In the genomic region with DNA sequence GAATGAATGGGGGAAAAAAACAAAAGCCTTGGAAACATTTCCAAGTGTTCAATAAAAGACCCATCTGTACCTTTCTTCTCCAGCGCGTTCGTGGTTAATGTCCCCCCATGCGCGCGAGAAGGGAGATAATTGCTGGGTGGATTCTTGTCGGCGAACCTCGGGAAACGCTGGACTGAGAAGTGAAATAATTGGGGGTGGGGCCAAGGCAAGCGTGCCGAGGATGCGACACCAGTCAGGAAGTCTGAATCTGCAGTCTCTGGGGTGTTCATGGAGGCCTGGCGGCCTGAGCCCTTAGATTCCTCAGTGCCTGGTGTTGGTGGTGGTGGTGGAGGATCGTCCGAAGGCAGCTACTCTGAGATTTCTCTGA, we compare ENCODE assay signal across 9 cellular contexts. TPM values are rescaled to one million over a fixed set of nuclear protein-coding genes. Genes with fewer than 3 reads are reported as not detected.
DNase-seq lines count a peak whose midpoint lies in the region; ATAC-seq and TF ChIP-seq lines count a peak whose summit lies in the region.
"Had no signal": no experiment of that assay in that cellular context is flagged by ENCODE, and none has a peak within 500 bp of the region (broad histone marks: within the 10 kb centered on the region; RNA-seq: fewer than 3 reads in every experiment).

No MANE protein-coding gene starts in this region.

- CTCF ChIA-PET in activated CD8-positive, alpha-beta T cell treated with anti-CD3 and anti-CD28 coated beads for 36 hours (lab: Charles Lee), result interaction anchor here (0.9 to 1.8 kb wide), 7 partner anchors 10 to 201 kb away, joined by 3 to 7 read pairs (median 5); no protein-coding TSS in a partner anchor

- H3F3A ChIP-seq in neural cell (ENCODE audit: insufficient read depth, low read length, poor library complexity, severe bottlenecking), result no peaks in the 10 kb centered on the region

- H3K27ac Mint-ChIP-seq in activated CD8-positive, alpha-beta T cell treated with anti-CD3 and anti-CD28 coated beads for 36 hours, result no peak overlapping the region

- H3K79me2 ChIP-seq in neural cell (replicated peaks; ENCODE audit: insufficient read depth, low read length), result peaks cover 4% of the 10 kb centered on the region

- H3K36me3 Mint-ChIP-seq in activated CD8-positive, alpha-beta T cell treated with anti-CD3 and anti-CD28 coated beads for 36 hours (ENCODE audit: low read depth), result no peaks in the 10 kb centered on the region

- H3K4me3 Mint-ChIP-seq in activated CD8-positive, alpha-beta T cell treated with anti-CD3 and anti-CD28 coated beads for 36 hours, result peak overlapping the region; percentile 15

- no peak overlapping the region for H3K27ac ChIP-seq in neural cell (ENCODE audit: low read length)

- H3K27me3 Mint-ChIP-seq in activated CD8-positive, alpha-beta T cell treated with anti-CD3 and anti-CD28 coated beads for 36 hours, result peaks cover 65% of the 10 kb centered on the region

- no peak overlapping the region for H3K4me2 ChIP-seq in neural cell (ENCODE audit: low read length)

- no peak for TF ChIP-seq RAD21 in neural cell (conservative IDR thresholded peaks at IDR 0.05)

- DNase-seq in activated CD8-positive, alpha-beta T cell treated with anti-CD3 and anti-CD28 coated beads for 36 hours, result no peak
- DNase-seq in head of caudate nucleus, result no peak
- no peak for DNase-seq in stimulated activated CD8-positive, alpha-beta memory T cell treated with anti-CD3 and anti-CD28 coated beads, Interleukin-4, amount 100 ng/mL, for 48 hours

- H4K20me1 ChIP-seq in neural cell (ENCODE audit: insufficient read depth), result no peaks in the 10 kb centered on the region

- H3K9me3 ChIP-seq in neural cell (ENCODE audit: low read length), result no peaks in the 10 kb centered on the region

- no peak for TF ChIP-seq CTCF in activated CD8-positive, alpha-beta T cell treated with anti-CD3 and anti-CD28 coated beads for 36 hours (IDR thresholded peaks at IDR 0.05)
- no peak for TF ChIP-seq CTCF in neural cell (IDR thresholded peaks at IDR 0.05; ENCODE audit: poor library complexity, severe bottlenecking)

- POLR2A ChIA-PET in activated CD8-positive, alpha-beta T cell treated with anti-CD3 and anti-CD28 coated beads for 36 hours (lab: Charles Lee), result no interaction called here

- intact Hi-C loops in activated CD8-positive, alpha-beta T cell treated with anti-CD3 and anti-CD28 coated beads for 36 hours (cut with micrococcal nuclease), result no loop called here
- intact Hi-C loops in head of caudate nucleus (cut with DNase I), result no loop called here

- no peak overlapping the region for H3K9ac ChIP-seq in neural cell (ENCODE audit: low read length)

- no peaks in the 10 kb centered on the region for H3K9me3 Mint-ChIP-seq in activated CD8-positive, alpha-beta T cell treated with anti-CD3 and anti-CD28 coated beads for 36 hours

- H3K4me1 Mint-ChIP-seq in activated CD8-positive, alpha-beta T cell treated with anti-CD3 and anti-CD28 coated beads for 36 hours (ENCODE audit: low read depth), result peaks cover 14% of the 10 kb centered on the region

- H3K4me3 ChIP-seq in neural cell (ENCODE audit: low read length), result peak overlapping the region; percentile 39

- peak; percentile 45 for ATAC-seq in GM18511 (IDR thresholded peaks at IDR 0.05; ENCODE audit: unreplicated experiment)
- peak; percentile 25 for ATAC-seq in HG03039 (IDR thresholded peaks at IDR 0.05; ENCODE audit: unreplicated experiment)
- no peak for ATAC-seq in activated CD8-positive, alpha-beta T cell treated with anti-CD3 and anti-CD28 coated beads for 36 hours
- no peak for ATAC-seq in GM21723 (IDR thresholded peaks at IDR 0.05; ENCODE audit: unreplicated experiment)
- ATAC-seq in HG02884 (IDR thresholded peaks at IDR 0.05; ENCODE audit: unreplicated experiment), result no peak

- peaks cover 41% of the 10 kb centered on the region for H3K27me3 ChIP-seq in neural cell (ENCODE audit: insufficient read depth, low read depth, low read length)

- no peaks in the 10 kb centered on the region for H3K9me2 ChIP-seq in neural cell (ENCODE audit: insufficient read depth, low read length)

- no peaks in the 10 kb centered on the region for H3K36me3 ChIP-seq in neural cell (ENCODE audit: insufficient read depth, low read length)

- no peak overlapping the region for H2AFZ ChIP-seq in neural cell (ENCODE audit: low read depth, low read length)

- TF ChIP-seq EP300 in neural cell (conservative IDR thresholded peaks at IDR 0.05; ENCODE audit: poor library complexity, severe bottlenecking), result no peak

TF ChIP-seq in neural cell, 6 proteins besides CTCF, POLR2A, EP300 and RAD21:
- TF ChIP-seq MXI1 (conservative IDR thresholded peaks at IDR 0.05; ENCODE audit: poor library complexity, severe bottlenecking) (no peak), POLR2AphosphoS5 (IDR thresholded peaks at IDR 0.05) (no peak), TAF1 (IDR thresholded peaks at IDR 0.05; ENCODE audit: low read depth) (no peak), SMC3 (conservative IDR thresholded peaks at IDR 0.05; ENCODE audit: poor library complexity) (no peak), EZH2 (IDR thresholded peaks at IDR 0.05; ENCODE audit: borderline replicate concordance, insufficient read depth, low read length, poor library complexity, severe bottlenecking) (no peak)
- TF ChIP-seq, protein P1, sequence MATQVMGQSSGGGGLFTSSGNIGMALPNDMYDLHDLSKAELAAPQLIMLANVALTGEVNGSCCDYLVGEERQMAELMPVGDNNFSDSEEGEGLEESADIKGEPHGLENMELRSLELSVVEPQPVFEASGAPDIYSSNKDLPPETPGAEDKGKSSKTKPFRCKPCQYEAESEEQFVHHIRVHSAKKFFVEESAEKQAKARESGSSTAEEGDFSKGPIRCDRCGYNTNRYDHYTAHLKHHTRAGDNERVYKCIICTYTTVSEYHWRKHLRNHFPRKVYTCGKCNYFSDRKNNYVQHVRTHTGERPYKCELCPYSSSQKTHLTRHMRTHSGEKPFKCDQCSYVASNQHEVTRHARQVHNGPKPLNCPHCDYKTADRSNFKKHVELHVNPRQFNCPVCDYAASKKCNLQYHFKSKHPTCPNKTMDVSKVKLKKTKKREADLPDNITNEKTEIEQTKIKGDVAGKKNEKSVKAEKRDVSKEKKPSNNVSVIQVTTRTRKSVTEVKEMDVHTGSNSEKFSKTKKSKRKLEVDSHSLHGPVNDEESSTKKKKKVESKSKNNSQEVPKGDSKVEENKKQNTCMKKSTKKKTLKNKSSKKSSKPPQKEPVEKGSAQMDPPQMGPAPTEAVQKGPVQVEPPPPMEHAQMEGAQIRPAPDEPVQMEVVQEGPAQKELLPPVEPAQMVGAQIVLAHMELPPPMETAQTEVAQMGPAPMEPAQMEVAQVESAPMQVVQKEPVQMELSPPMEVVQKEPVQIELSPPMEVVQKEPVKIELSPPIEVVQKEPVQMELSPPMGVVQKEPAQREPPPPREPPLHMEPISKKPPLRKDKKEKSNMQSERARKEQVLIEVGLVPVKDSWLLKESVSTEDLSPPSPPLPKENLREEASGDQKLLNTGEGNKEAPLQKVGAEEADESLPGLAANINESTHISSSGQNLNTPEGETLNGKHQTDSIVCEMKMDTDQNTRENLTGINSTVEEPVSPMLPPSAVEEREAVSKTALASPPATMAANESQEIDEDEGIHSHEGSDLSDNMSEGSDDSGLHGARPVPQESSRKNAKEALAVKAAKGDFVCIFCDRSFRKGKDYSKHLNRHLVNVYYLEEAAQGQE (IDR thresholded peaks at IDR 0.05; ENCODE audit: borderline replicate concordance), result no peak
TF ChIP-seq in neural cell: peak in this region for 0.

RNA-seq across cellular contexts. Expression of a gene that starts 5.3 kb away (rescaled TPM):
- total RNA-seq in activated CD8-positive, alpha-beta T cell treated with anti-CD3 and anti-CD28 coated beads for 36 hours, result not detected
- 39.2 and 42.8 TPM in 2 replicates for polyA plus RNA-seq in neural cell
- polyA minus RNA-seq in neural cell, result 39.8 and 49.2 TPM in 2 replicates
- total RNA-seq: T-helper 1 cell treated with Interleukin-12 subunit alpha and Interleukin-12 subunit beta and Interleukin-4 antibody, amounts not matched to agents 30 ng/mL and 1 ng/mL, for 36 hours had no signal

Comparison
In these comparisons a context has a peak if more than half of its experiments do, and no peak if none do; other contexts are left out.
1. ATAC-seq: peak in GM18511 (single experiment) and HG03039 (single experiment); none in activated CD8-positive, alpha-beta T cell treated with anti-CD3 and anti-CD28 coated beads for 36 hours (single experiment), GM21723 (single experiment) and HG02884 (single experiment).